In the genomic region with DNA sequence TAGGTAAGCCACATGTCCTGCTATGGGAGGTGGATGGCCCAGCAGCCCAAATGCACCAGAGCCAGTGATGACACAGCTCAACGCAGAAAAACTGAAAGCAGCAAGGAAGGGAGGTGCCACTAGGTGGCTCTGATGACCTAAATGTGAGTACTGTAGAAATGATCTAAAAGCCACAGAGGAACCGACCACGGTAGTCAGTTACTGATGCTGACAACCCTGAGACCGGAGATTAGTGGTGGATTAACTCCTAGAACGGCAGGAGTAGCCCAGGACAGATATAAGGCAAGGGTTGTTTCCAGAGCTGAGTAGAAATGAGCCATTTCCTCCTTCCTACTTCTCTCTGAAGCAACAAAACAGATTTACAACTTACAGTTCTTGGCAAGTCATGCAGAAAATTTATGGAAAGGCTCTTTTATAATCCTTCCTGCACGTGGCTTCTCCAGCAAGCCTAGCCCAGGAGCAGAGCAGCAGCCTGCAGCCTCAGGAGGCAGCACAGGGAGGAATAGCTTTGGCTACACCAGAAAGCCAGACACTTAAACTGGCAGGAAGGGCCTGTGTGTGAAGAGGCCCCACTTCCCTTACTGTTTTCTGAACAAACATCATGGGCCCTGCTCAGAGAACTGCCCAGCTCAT, we compare ENCODE assay signal across 1 cellular context.
TF ChIP-seq lines count a peak whose summit lies in the region.

No MANE protein-coding gene starts in this region.

TF ChIP-seq in K562, 482 proteins besides CTCF, POLR2A, EP300 and RAD21 (continued from another document):
- no peak for TF ChIP-seq JUN (IDR thresholded peaks at IDR 0.05; ENCODE audit: borderline replicate concordance, low read depth, low read length)
- TF ChIP-seq JUN (CRISPR knock-in tag; IDR thresholded peaks at IDR 0.05; ENCODE audit: borderline replicate concordance): no peak
- TF ChIP-seq MCM7 (IDR thresholded peaks at IDR 0.05): no peak
- no peak for TF ChIP-seq HDGF (IDR thresholded peaks at IDR 0.05)
- TF ChIP-seq L3MBTL2 (IDR thresholded peaks at IDR 0.05): no peak
- TF ChIP-seq POLR2AphosphoS5 (IDR thresholded peaks at IDR 0.05; ENCODE audit: control insufficient read depth, insufficient read depth, low read depth, low read length): no peak
- no peak for TF ChIP-seq NFRKB (IDR thresholded peaks at IDR 0.05; ENCODE audit: low read depth)
- no peak for TF ChIP-seq ZNF354B (CRISPR knock-in tag; IDR thresholded peaks at IDR 0.05)
- TF ChIP-seq ZNF121 (CRISPR knock-in tag; conservative IDR thresholded peaks at IDR 0.05): no peak
- no peak for TF ChIP-seq ZNF696 (CRISPR knock-in tag; conservative IDR thresholded peaks at IDR 0.05)
- no peak for TF ChIP-seq RBM15 (IDR thresholded peaks at IDR 0.05; ENCODE audit: insufficient read depth, low read length)
- TF ChIP-seq, protein P1, sequence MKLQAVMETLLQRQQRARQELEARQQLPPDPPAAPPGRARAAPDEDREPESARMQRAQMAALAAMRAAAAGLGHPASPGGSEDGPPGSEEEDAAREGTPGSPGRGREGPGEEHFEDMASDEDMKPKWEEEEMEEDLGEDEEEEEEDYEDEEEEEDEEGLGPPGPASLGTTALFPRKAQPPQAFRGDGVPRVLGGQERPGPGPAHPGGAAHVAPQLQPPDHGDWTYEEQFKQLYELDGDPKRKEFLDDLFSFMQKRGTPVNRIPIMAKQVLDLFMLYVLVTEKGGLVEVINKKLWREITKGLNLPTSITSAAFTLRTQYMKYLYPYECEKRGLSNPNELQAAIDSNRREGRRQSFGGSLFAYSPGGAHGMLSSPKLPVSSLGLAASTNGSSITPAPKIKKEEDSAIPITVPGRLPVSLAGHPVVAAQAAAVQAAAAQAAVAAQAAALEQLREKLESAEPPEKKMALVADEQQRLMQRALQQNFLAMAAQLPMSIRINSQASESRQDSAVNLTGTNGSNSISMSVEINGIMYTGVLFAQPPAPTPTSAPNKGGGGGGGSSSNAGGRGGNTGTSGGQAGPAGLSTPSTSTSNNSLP (IDR thresholded peaks at IDR 0.05; ENCODE audit: borderline replicate concordance, low read depth, low read length): no peak
- TF ChIP-seq ZNF124 (CRISPR knock-in tag; IDR thresholded peaks at IDR 0.05): no peak
- peak; percentile 65 for TF ChIP-seq LCOR (CRISPR knock-in tag; IDR thresholded peaks at IDR 0.05)
- TF ChIP-seq, protein P2, sequence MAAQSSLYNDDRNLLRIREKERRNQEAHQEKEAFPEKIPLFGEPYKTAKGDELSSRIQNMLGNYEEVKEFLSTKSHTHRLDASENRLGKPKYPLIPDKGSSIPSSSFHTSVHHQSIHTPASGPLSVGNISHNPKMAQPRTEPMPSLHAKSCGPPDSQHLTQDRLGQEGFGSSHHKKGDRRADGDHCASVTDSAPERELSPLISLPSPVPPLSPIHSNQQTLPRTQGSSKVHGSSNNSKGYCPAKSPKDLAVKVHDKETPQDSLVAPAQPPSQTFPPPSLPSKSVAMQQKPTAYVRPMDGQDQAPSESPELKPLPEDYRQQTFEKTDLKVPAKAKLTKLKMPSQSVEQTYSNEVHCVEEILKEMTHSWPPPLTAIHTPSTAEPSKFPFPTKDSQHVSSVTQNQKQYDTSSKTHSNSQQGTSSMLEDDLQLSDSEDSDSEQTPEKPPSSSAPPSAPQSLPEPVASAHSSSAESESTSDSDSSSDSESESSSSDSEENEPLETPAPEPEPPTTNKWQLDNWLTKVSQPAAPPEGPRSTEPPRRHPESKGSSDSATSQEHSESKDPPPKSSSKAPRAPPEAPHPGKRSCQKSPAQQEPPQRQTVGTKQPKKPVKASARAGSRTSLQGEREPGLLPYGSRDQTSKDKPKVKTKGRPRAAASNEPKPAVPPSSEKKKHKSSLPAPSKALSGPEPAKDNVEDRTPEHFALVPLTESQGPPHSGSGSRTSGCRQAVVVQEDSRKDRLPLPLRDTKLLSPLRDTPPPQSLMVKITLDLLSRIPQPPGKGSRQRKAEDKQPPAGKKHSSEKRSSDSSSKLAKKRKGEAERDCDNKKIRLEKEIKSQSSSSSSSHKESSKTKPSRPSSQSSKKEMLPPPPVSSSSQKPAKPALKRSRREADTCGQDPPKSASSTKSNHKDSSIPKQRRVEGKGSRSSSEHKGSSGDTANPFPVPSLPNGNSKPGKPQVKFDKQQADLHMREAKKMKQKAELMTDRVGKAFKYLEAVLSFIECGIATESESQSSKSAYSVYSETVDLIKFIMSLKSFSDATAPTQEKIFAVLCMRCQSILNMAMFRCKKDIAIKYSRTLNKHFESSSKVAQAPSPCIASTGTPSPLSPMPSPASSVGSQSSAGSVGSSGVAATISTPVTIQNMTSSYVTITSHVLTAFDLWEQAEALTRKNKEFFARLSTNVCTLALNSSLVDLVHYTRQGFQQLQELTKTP (IDR thresholded peaks at IDR 0.05; ENCODE audit: low read depth in 1 of 2, partially characterized antibody in 2 of 2): no peak
- no peak for TF ChIP-seq NR4A1 (CRISPR knock-in tag; IDR thresholded peaks at IDR 0.05)
- no peak for TF ChIP-seq NR4A1 (tag; IDR thresholded peaks at IDR 0.05)
- no peak for TF ChIP-seq CBX3 (IDR thresholded peaks at IDR 0.05; ENCODE audit: borderline replicate concordance in 1 of 2, low read length in 2 of 2)
- no peak for TF ChIP-seq ZNF780A (CRISPR knock-in tag; IDR thresholded peaks at IDR 0.05)
- TF ChIP-seq SMC3 (conservative IDR thresholded peaks at IDR 0.05; ENCODE audit: insufficient read depth, low read depth, low read length): peak; percentile 65
- no peak for TF ChIP-seq CC2D1A (IDR thresholded peaks at IDR 0.05)
- no peak for TF ChIP-seq SLC30A9 (CRISPR knock-in tag; IDR thresholded peaks at IDR 0.05)
- TF ChIP-seq GABPA (tag; conservative IDR thresholded peaks at IDR 0.05; ENCODE audit: low read depth): no peak
- no peak for TF ChIP-seq ZNF197 (CRISPR knock-in tag; IDR thresholded peaks at IDR 0.05; ENCODE audit: low read depth)
- peak; percentile 22; the same call in 1 of the 2 replicates for TF ChIP-seq MAFF (IDR thresholded peaks at IDR 0.05; ENCODE audit: low read length)
- peak; percentile 63 for TF ChIP-seq MAFG (tag; conservative IDR thresholded peaks at IDR 0.05)
- TF ChIP-seq NFATC3 (IDR thresholded peaks at IDR 0.05): no peak
- TF ChIP-seq NR2C1 (IDR thresholded peaks at IDR 0.05): no peak
- no peak for TF ChIP-seq NR2C1 (tag; IDR thresholded peaks at IDR 0.05)
- TF ChIP-seq ZNF830 (CRISPR knock-in tag; IDR thresholded peaks at IDR 0.05): no peak
- no peak for TF ChIP-seq SNIP1 (IDR thresholded peaks at IDR 0.05; ENCODE audit: low read depth)
- TF ChIP-seq, protein P3, sequence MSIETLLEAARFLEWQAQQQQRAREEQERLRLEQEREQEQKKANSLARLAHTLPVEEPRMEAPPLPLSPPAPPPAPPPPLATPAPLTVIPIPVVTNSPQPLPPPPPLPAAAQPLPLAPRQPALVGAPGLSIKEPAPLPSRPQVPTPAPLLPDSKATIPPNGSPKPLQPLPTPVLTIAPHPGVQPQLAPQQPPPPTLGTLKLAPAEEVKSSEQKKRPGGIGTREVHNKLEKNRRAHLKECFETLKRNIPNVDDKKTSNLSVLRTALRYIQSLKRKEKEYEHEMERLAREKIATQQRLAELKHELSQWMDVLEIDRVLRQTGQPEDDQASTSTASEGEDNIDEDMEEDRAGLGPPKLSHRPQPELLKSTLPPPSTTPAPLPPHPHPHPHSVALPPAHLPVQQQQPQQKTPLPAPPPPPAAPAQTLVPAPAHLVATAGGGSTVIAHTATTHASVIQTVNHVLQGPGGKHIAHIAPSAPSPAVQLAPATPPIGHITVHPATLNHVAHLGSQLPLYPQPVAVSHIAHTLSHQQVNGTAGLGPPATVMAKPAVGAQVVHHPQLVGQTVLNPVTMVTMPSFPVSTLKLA (conservative IDR thresholded peaks at IDR 0.05): peak in 1 of 2 experiments; percentile 41; a peak in 2 of 4 replicates
- TF ChIP-seq NR2C2 (CRISPR knock-in tag; IDR thresholded peaks at IDR 0.05): no peak
- no peak for TF ChIP-seq NR2C2 (tag; IDR thresholded peaks at IDR 0.05)
- TF ChIP-seq KDM1A (IDR thresholded peaks at IDR 0.05): no peak
- TF ChIP-seq, protein P4, sequence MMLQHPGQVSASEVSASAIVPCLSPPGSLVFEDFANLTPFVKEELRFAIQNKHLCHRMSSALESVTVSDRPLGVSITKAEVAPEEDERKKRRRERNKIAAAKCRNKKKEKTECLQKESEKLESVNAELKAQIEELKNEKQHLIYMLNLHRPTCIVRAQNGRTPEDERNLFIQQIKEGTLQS (IDR thresholded peaks at IDR 0.05): peak; percentile 42
- TF ChIP-seq, protein P4 (CRISPR knock-in tag; conservative IDR thresholded peaks at IDR 0.05): no peak
- TF ChIP-seq NFE2 (IDR thresholded peaks at IDR 0.05; ENCODE audit: low read depth): peak; percentile 90
- TF ChIP-seq ZNF316 (IDR thresholded peaks at IDR 0.05): peak; percentile 69
- TF ChIP-seq KDM4B (IDR thresholded peaks at IDR 0.05; ENCODE audit: borderline replicate concordance in 2 of 2, low read depth in 1 of 2): no peak
- TF ChIP-seq, protein P5, sequence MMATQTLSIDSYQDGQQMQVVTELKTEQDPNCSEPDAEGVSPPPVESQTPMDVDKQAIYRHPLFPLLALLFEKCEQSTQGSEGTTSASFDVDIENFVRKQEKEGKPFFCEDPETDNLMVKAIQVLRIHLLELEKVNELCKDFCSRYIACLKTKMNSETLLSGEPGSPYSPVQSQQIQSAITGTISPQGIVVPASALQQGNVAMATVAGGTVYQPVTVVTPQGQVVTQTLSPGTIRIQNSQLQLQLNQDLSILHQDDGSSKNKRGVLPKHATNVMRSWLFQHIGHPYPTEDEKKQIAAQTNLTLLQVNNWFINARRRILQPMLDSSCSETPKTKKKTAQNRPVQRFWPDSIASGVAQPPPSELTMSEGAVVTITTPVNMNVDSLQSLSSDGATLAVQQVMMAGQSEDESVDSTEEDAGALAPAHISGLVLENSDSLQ (IDR thresholded peaks at IDR 0.05): peak; percentile 48; the same call in 1 of the 2 replicates
- TF ChIP-seq HSF4 (CRISPR knock-in tag; IDR thresholded peaks at IDR 0.05; ENCODE audit: borderline replicate concordance): no peak
- TF ChIP-seq BRD9 (IDR thresholded peaks at IDR 0.05; ENCODE audit: low read depth, partially characterized antibody): no peak
- TF ChIP-seq, protein P6, sequence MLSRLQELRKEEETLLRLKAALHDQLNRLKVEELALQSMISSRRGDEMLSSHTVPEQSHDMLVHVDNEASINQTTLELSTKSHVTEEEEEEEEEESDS (CRISPR knock-in tag; IDR thresholded peaks at IDR 0.05): no peak
- no peak for TF ChIP-seq FOS (IDR thresholded peaks at IDR 0.05; ENCODE audit: extremely low read depth, insufficient read length)
- TF ChIP-seq ESRRA (IDR thresholded peaks at IDR 0.05; ENCODE audit: borderline replicate concordance, low read depth): no peak
- no peak for TF ChIP-seq TSC22D4 (tag; IDR thresholded peaks at IDR 0.05)
- TF ChIP-seq TAF9B (IDR thresholded peaks at IDR 0.05; ENCODE audit: partially characterized antibody): no peak
- TF ChIP-seq, protein P7, sequence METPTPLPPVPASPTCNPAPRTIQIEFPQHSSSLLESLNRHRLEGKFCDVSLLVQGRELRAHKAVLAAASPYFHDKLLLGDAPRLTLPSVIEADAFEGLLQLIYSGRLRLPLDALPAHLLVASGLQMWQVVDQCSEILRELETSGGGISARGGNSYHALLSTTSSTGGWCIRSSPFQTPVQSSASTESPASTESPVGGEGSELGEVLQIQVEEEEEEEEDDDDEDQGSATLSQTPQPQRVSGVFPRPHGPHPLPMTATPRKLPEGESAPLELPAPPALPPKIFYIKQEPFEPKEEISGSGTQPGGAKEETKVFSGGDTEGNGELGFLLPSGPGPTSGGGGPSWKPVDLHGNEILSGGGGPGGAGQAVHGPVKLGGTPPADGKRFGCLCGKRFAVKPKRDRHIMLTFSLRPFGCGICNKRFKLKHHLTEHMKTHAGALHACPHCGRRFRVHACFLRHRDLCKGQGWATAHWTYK (CRISPR knock-in tag; IDR thresholded peaks at IDR 0.05): peak; percentile 86; the same call in 1 of the 2 replicates
- TF ChIP-seq, protein P8, sequence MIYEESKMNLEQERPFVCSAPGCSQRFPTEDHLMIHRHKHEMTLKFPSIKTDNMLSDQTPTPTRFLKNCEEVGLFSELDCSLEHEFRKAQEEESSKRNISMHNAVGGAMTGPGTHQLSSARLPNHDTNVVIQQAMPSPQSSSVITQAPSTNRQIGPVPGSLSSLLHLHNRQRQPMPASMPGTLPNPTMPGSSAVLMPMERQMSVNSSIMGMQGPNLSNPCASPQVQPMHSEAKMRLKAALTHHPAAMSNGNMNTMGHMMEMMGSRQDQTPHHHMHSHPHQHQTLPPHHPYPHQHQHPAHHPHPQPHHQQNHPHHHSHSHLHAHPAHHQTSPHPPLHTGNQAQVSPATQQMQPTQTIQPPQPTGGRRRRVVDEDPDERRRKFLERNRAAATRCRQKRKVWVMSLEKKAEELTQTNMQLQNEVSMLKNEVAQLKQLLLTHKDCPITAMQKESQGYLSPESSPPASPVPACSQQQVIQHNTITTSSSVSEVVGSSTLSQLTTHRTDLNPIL (CRISPR knock-in tag; IDR thresholded peaks at IDR 0.05): no peak
- no peak for TF ChIP-seq POLR2G (IDR thresholded peaks at IDR 0.05; ENCODE audit: low read depth, low read length)
